ENCODE assay signal across 8 cellular contexts in genomic region chr14:104932676-104933631, GRCh38. TPM values are rescaled to one million over a fixed set of nuclear protein-coding genes. Genes with fewer than 3 reads are reported as not detected.
DNase-seq lines count a peak whose midpoint lies in the region; TF ChIP-seq lines count a peak whose summit lies in the region.

No MANE protein-coding gene starts in this region.

- H3K27me3 ChIP-seq in osteoblast (ENCODE audit: insufficient read depth, low read length), result peaks cover 32% of the 10 kb centered on the region
- H3K27me3 ChIP-seq in testis, result no peaks in the 10 kb centered on the region

- WGBS in testis, 2 donors, result 6 to 7% methylated on average over 28 to 52 of the region's 100 CpGs

- H3K9me3 ChIP-seq in osteoblast (ENCODE audit: low read depth, low read length), result no peaks in the 10 kb centered on the region
- no peaks in the 10 kb centered on the region for H3K9me3 ChIP-seq in testis

- peak; percentile 39 for TF ChIP-seq CTCF in osteoblast (IDR thresholded peaks at IDR 0.05; ENCODE audit: extremely low read depth, low read depth, low read length)
- peak; percentile 51 to 87 (median 81) for TF ChIP-seq CTCF in testis (IDR thresholded peaks at IDR 0.05)

- H3K4me3 ChIP-seq in osteoblast (ENCODE audit: insufficient read depth, low read length) (peak overlapping the region; percentile 68), testis (peak overlapping the region; percentile 63 to 68)

- no peaks in the 10 kb centered on the region for H3K4me1 ChIP-seq in osteoblast (ENCODE audit: insufficient read depth, low read length)
- peaks cover 6% of the 10 kb centered on the region for H3K4me1 ChIP-seq in testis

- DNase-seq in NCI-H2081 (lab: John Stamatoyannopoulos, UW), result peak; percentile 68 to 74
- DNase-seq in NCI-H2081 treated with DMSO at 0.1 percent for 48 hours (lab: John Stamatoyannopoulos, UW), result no peak
- DNase-seq in Kasumi-1 (lab: John Stamatoyannopoulos, UW), result peak; percentile 41 to 45
- DNase-seq in SK-N-DZ (ENCODE audit: low spot score), result peak; percentile 57
- peak; percentile 89 for DNase-seq in activated naive CD4-positive, alpha-beta T cell treated with Interleukin-2 at 50 U/mL for 16 hours
- DNase-seq in glomerular visceral epithelial cell (ENCODE audit: extremely low spot score), result peak; percentile 80
- DNase-seq in osteoblast (ENCODE audit: insufficient read length, low spot score, missing footprints), result peak; percentile 100
- DNase-seq in testis, result peak; percentile 80

- H4K20me1 ChIP-seq in osteoblast (ENCODE audit: insufficient read depth, low read length), result no peaks in the 10 kb centered on the region

- H3K36me3 ChIP-seq in osteoblast (ENCODE audit: insufficient read depth, low read length) (no peaks in the 10 kb centered on the region), testis (ENCODE audit: low read depth, missing control alignments) (no peaks in the 10 kb centered on the region)

- H2AFZ ChIP-seq in osteoblast (ENCODE audit: low read length), result peak overlapping the region; percentile 47

- peak overlapping the region; percentile 55 for H3K4me2 ChIP-seq in osteoblast (ENCODE audit: insufficient read depth, low read length)

- no peaks in the 10 kb centered on the region for H3K79me2 ChIP-seq in osteoblast (ENCODE audit: insufficient read depth, low read length)

- TF ChIP-seq POLR2A in testis (IDR thresholded peaks at IDR 0.05), result no peak

- intact Hi-C loops in testis (cut with DNase I; ENCODE audit: low total_unique reads), result no loop called here

- H3K27ac ChIP-seq in osteoblast (ENCODE audit: low read depth, low read length), result no peak overlapping the region
- peak overlapping the region in 1 of 2 donors; percentile 45 for H3K27ac ChIP-seq in testis

RNA-seq across cellular contexts. Expression of gene PLD4, which starts 8.3 kb away (rescaled TPM):
- 0.10 TPM in 1 of 2 replicates, not detected in the other for polyA plus RNA-seq in SK-N-DZ (2014; cell fraction: cytosol; rRNA removed)
- 0.37 TPM in 1 of 2 replicates, not detected in the other for polyA plus RNA-seq in SK-N-DZ (2014; cell fraction: nucleus; rRNA removed)
- total RNA-seq in osteoblast (not detected in 2 replicates), testis (1 to 10 TPM; 1.1 to 1.7 TPM)
- polyA plus RNA-seq in testis (ENCODE audit: insufficient read depth, low read depth, low replicate concordance), result 1.2 TPM

RNA-seq across cellular contexts. Expression of gene AHNAK2, which starts 45.2 kb away (rescaled TPM):
- polyA plus RNA-seq in SK-N-DZ (2014; cell fraction: cytosol; rRNA removed), result 0.02 TPM in 1 of 2 replicates, not detected in the other
- polyA plus RNA-seq in SK-N-DZ (2014; cell fraction: nucleus; rRNA removed), result 0.35 TPM in 1 of 2 replicates, not detected in the other
- total RNA-seq in osteoblast, result 30.8 and 31.8 TPM in 2 replicates
- total RNA-seq in testis, result 10 to 100 TPM; 10.8 to 12.8 TPM
- polyA plus RNA-seq in testis (ENCODE audit: insufficient read depth, low read depth, low replicate concordance), result 15.1 TPM

RNA-seq across cellular contexts. Expression of gene CLBA1, which starts 52.6 kb away (rescaled TPM):
- 1.4 and 2.6 TPM in 2 replicates for polyA plus RNA-seq in SK-N-DZ (2014; cell fraction: cytosol; rRNA removed)
- polyA plus RNA-seq in SK-N-DZ (2014; cell fraction: nucleus; rRNA removed), result 3.4 and 5.5 TPM in 2 replicates
- total RNA-seq in osteoblast (11.5 and 12.3 TPM in 2 replicates), testis (10 to 100 TPM; 27.6 to 53.9 TPM)
- polyA plus RNA-seq in testis (ENCODE audit: insufficient read depth, low read depth, low replicate concordance), result 47.6 TPM
